11 cellular contexts compared by ENCODE assay signal in the genomic region with DNA sequence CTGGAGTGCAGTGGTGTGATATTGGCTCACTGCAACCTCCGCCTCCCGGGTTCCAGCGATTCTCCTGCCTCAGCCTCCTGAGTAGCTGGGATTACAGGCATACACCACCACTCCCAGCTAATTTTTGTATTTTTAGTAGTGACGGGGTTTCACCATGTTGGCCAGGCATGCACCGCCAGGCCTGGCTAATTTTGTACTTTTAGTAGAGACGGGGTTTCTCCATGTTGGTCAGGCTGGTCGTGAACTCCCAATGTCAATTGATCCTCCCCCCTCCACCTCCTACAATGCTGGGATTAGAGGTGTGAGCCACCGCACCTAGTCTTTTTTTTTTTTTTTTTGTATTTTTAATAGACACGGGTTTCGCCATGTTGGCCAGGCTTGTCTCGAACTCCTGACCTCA. TPM values are rescaled to one million over a fixed set of nuclear protein-coding genes. Genes with fewer than 3 reads are reported as not detected.
"Had no signal": no experiment of that assay in that cellular context is flagged by ENCODE, and none has a peak within 500 bp of the region (broad histone marks: within the 10 kb centered on the region; RNA-seq: fewer than 3 reads in every experiment).

No MANE protein-coding gene starts in this region.

RNA-seq across cellular contexts. Expression of a gene that starts 42.2 kb away (rescaled TPM):
- total RNA-seq: stomach, subcutaneous adipose tissue, suprapubic skin, temporal lobe, thoracic aorta, thyroid gland, transverse colon, upper lobe of right lung, ureter, urinary bladder, vagina had no signal
- polyA plus RNA-seq: stomach, urinary bladder had no signal
